In genomic region chr4:46388860-46389259, GRCh38 we compare ENCODE assay signal across 1 cellular context.
TF ChIP-seq lines count a peak whose summit lies in the region.

No MANE protein-coding gene starts in this region.

TF ChIP-seq in WTC11, 78 proteins besides CTCF, POLR2A, EP300 and RAD21 (continued from another document):
- TF ChIP-seq PRDM15 (CRISPR knock-in tag; IDR thresholded peaks at IDR 0.05) (no peak), FOXK1 (CRISPR knock-in tag; IDR thresholded peaks at IDR 0.05) (no peak), ATF3 (CRISPR knock-in tag; conservative IDR thresholded peaks at IDR 0.05) (no peak)
